Comparison of ENCODE assay signal across 2 cellular contexts in the genomic region with DNA sequence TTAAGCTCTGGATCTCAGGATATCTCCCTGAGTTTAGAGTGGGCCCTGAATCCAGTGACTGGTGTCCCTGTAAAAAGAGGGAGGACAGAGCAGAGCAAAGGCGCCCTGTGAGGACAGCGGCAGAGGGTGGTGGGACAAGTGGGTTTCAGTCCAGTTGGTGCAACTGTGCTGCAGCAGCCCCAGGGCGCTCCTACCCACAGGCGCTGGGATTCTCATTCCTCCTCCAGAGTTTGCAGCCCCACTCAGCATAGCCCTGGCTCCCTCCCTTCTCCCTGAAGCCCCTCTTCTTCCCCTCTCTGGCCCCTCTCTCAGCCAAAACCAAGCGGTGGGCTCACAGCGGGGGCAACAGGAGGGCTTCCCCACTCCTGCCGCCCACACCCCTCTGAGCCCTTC.
TF ChIP-seq lines count a peak whose summit lies in the region.

No MANE protein-coding gene starts in this region.

TF ChIP-seq in SK-N-SH, 30 proteins besides CTCF, POLR2A, EP300 and RAD21 (continued from another document):
- TF ChIP-seq, protein P1, sequence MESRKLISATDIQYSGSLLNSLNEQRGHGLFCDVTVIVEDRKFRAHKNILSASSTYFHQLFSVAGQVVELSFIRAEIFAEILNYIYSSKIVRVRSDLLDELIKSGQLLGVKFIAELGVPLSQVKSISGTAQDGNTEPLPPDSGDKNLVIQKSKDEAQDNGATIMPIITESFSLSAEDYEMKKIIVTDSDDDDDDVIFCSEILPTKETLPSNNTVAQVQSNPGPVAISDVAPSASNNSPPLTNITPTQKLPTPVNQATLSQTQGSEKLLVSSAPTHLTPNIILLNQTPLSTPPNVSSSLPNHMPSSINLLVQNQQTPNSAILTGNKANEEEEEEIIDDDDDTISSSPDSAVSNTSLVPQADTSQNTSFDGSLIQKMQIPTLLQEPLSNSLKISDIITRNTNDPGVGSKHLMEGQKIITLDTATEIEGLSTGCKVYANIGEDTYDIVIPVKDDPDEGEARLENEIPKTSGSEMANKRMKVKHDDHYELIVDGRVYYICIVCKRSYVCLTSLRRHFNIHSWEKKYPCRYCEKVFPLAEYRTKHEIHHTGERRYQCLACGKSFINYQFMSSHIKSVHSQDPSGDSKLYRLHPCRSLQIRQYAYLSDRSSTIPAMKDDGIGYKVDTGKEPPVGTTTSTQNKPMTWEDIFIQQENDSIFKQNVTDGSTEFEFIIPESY (IDR thresholded peaks at IDR 0.05; ENCODE audit: borderline replicate concordance, low read depth): no peak
- TF ChIP-seq, protein P2, sequence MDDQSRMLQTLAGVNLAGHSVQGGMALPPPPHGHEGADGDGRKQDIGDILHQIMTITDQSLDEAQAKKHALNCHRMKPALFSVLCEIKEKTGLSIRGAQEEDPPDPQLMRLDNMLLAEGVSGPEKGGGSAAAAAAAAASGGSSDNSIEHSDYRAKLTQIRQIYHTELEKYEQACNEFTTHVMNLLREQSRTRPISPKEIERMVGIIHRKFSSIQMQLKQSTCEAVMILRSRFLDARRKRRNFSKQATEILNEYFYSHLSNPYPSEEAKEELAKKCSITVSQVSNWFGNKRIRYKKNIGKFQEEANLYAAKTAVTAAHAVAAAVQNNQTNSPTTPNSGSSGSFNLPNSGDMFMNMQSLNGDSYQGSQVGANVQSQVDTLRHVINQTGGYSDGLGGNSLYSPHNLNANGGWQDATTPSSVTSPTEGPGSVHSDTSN (IDR thresholded peaks at IDR 0.05): no peak
- TF ChIP-seq, protein P3, sequence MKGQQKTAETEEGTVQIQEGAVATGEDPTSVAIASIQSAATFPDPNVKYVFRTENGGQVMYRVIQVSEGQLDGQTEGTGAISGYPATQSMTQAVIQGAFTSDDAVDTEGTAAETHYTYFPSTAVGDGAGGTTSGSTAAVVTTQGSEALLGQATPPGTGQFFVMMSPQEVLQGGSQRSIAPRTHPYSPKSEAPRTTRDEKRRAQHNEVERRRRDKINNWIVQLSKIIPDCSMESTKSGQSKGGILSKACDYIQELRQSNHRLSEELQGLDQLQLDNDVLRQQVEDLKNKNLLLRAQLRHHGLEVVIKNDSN (IDR thresholded peaks at IDR 0.05; ENCODE audit: borderline replicate concordance, low read depth): no peak
- TF ChIP-seq NRF1 (IDR thresholded peaks at IDR 0.05; ENCODE audit: low read depth, low read length) (no peak), MEF2A (IDR thresholded peaks at IDR 0.05; ENCODE audit: borderline replicate concordance, low read depth) (no peak), RXRA (IDR thresholded peaks at IDR 0.05; ENCODE audit: borderline replicate concordance, low read depth) (no peak)

TF ChIP-seq in SK-N-SH treated with all-trans-retinoic acid at 6 μM for 48 hours, 23 proteins besides CTCF, POLR2A, EP300 and RAD21 (continued from another document):
- TF ChIP-seq, protein P4, sequence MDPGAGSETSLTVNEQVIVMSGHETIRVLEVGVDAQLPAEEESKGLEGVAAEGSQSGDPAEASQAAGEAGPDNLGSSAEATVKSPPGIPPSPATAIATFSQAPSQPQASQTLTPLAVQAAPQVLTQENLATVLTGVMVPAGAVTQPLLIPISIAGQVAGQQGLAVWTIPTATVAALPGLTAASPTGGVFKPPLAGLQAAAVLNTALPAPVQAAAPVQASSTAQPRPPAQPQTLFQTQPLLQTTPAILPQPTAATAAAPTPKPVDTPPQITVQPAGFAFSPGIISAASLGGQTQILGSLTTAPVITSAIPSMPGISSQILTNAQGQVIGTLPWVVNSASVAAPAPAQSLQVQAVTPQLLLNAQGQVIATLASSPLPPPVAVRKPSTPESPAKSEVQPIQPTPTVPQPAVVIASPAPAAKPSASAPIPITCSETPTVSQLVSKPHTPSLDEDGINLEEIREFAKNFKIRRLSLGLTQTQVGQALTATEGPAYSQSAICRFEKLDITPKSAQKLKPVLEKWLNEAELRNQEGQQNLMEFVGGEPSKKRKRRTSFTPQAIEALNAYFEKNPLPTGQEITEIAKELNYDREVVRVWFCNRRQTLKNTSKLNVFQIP (CRISPR knock-in tag; IDR thresholded peaks at IDR 0.05; ENCODE audit: borderline replicate concordance, low read depth): no peak
- no peak for TF ChIP-seq ARNTL (CRISPR knock-in tag; IDR thresholded peaks at IDR 0.05; ENCODE audit: borderline replicate concordance, low read depth)
- TF ChIP-seq ZNF565 (CRISPR knock-in tag; conservative IDR thresholded peaks at IDR 0.05; ENCODE audit: low read depth): no peak
- TF ChIP-seq PPARA (CRISPR knock-in tag; IDR thresholded peaks at IDR 0.05; ENCODE audit: borderline replicate concordance): no peak
- TF ChIP-seq, protein P5, sequence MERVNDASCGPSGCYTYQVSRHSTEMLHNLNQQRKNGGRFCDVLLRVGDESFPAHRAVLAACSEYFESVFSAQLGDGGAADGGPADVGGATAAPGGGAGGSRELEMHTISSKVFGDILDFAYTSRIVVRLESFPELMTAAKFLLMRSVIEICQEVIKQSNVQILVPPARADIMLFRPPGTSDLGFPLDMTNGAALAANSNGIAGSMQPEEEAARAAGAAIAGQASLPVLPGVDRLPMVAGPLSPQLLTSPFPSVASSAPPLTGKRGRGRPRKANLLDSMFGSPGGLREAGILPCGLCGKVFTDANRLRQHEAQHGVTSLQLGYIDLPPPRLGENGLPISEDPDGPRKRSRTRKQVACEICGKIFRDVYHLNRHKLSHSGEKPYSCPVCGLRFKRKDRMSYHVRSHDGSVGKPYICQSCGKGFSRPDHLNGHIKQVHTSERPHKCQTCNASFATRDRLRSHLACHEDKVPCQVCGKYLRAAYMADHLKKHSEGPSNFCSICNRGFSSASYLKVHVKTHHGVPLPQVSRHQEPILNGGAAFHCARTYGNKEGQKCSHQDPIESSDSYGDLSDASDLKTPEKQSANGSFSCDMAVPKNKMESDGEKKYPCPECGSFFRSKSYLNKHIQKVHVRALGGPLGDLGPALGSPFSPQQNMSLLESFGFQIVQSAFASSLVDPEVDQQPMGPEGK (CRISPR knock-in tag; IDR thresholded peaks at IDR 0.05; ENCODE audit: borderline replicate concordance): no peak
